8 cellular contexts compared by ENCODE assay signal in genomic region chr20:59005523-59006166, GRCh38. TPM values are rescaled to one million over a fixed set of nuclear protein-coding genes. Genes with fewer than 3 reads are reported as not detected.
DNase-seq lines count a peak whose midpoint lies in the region; ATAC-seq and TF ChIP-seq lines count a peak whose summit lies in the region.
"Had no signal": no experiment of that assay in that cellular context is flagged by ENCODE, and none has a peak within 500 bp of the region (broad histone marks: within the 10 kb centered on the region; RNA-seq: fewer than 3 reads in every experiment).

No MANE protein-coding gene starts in this region.

- POLR2A ChIA-PET in activated CD8-positive, alpha-beta T cell treated with anti-CD3 and anti-CD28 coated beads for 36 hours (lab: Charles Lee): interaction anchor here (2.1 kb wide), 1 partner anchor 10 kb away, joined by 5 read pairs; no protein-coding TSS in a partner anchor

- H3K4me3 ChIP-seq in HFF-Myc (replicated peaks; ENCODE audit: low read depth, low read length): peak overlapping the region; percentile 58

- peak overlapping the region; percentile 75 for H3K4me3 Mint-ChIP-seq in activated CD8-positive, alpha-beta T cell treated with anti-CD3 and anti-CD28 coated beads for 36 hours
- H3K4me3 Mint-ChIP-seq in immature natural killer cell: peak overlapping the region; percentile 72 to 77 (median 75)
- peak overlapping the region; percentile 94 for H3K4me3 Mint-ChIP-seq in stimulated activated naive B cell treated with anti-CD40 and anti-IgM and Interleukin-4, amounts not matched to agents 10 μg/mL and 1 μg/mL and 100 μg/mL, for 72 hours

- no peaks in the 10 kb centered on the region for H3K27me3 Mint-ChIP-seq in activated CD8-positive, alpha-beta T cell treated with anti-CD3 and anti-CD28 coated beads for 36 hours
- peaks cover 0 to 2% (median 0%) of the 10 kb centered on the region in 3 donors for H3K27me3 Mint-ChIP-seq in immature natural killer cell (ENCODE audit: low read depth in 3 of 3)
- no peaks in the 10 kb centered on the region for H3K27me3 Mint-ChIP-seq in stimulated activated naive B cell treated with anti-CD40 and anti-IgM and Interleukin-4, amounts not matched to agents 10 μg/mL and 1 μg/mL and 100 μg/mL, for 72 hours

- ATAC-seq in activated CD8-positive, alpha-beta T cell treated with anti-CD3 and anti-CD28 coated beads for 36 hours: no peak
- ATAC-seq in stimulated activated naive B cell treated with anti-CD40 and anti-IgM and Interleukin-4, amounts not matched to agents 10 μg/mL and 1 μg/mL and 100 μg/mL, for 72 hours (replicated peaks): no peak
- ATAC-seq in HG03175 (IDR thresholded peaks at IDR 0.05; ENCODE audit: unreplicated experiment): no peak

- CTCF ChIA-PET in activated CD8-positive, alpha-beta T cell treated with anti-CD3 and anti-CD28 coated beads for 36 hours (lab: Charles Lee): no interaction called here

- peaks cover 28% of the 10 kb centered on the region for H3K4me1 Mint-ChIP-seq in activated CD8-positive, alpha-beta T cell treated with anti-CD3 and anti-CD28 coated beads for 36 hours (ENCODE audit: low read depth)
- peaks cover 33 to 36% of the 10 kb centered on the region in 2 donors for H3K4me1 Mint-ChIP-seq in immature natural killer cell
- H3K4me1 Mint-ChIP-seq in stimulated activated naive B cell treated with anti-CD40 and anti-IgM and Interleukin-4, amounts not matched to agents 10 μg/mL and 1 μg/mL and 100 μg/mL, for 72 hours: peaks cover 62 to 84% of the 10 kb centered on the region in 2 donors

- H3K36me3 Mint-ChIP-seq in activated CD8-positive, alpha-beta T cell treated with anti-CD3 and anti-CD28 coated beads for 36 hours (ENCODE audit: low read depth): peaks cover 4% of the 10 kb centered on the region
- H3K36me3 Mint-ChIP-seq in immature natural killer cell: no peaks in the 10 kb centered on the region
- peaks cover 56 to 61% of the 10 kb centered on the region in 2 donors for H3K36me3 Mint-ChIP-seq in stimulated activated naive B cell treated with anti-CD40 and anti-IgM and Interleukin-4, amounts not matched to agents 10 μg/mL and 1 μg/mL and 100 μg/mL, for 72 hours

- H3K27ac Mint-ChIP-seq in activated CD8-positive, alpha-beta T cell treated with anti-CD3 and anti-CD28 coated beads for 36 hours: peak overlapping the region; percentile 71
- H3K27ac Mint-ChIP-seq in immature natural killer cell: peak overlapping the region; percentile 36 to 84 (median 68)
- H3K27ac Mint-ChIP-seq in stimulated activated naive B cell treated with anti-CD40 and anti-IgM and Interleukin-4, amounts not matched to agents 10 μg/mL and 1 μg/mL and 100 μg/mL, for 72 hours: peak overlapping the region; percentile 100

- intact Hi-C loops in activated CD8-positive, alpha-beta T cell treated with anti-CD3 and anti-CD28 coated beads for 36 hours (cut with micrococcal nuclease): no loop called here

- no peak for TF ChIP-seq CTCF in HFF-Myc (IDR thresholded peaks at IDR 0.05; ENCODE audit: low read depth, low read length, missing control alignments)
- TF ChIP-seq CTCF in activated CD8-positive, alpha-beta T cell treated with anti-CD3 and anti-CD28 coated beads for 36 hours (IDR thresholded peaks at IDR 0.05): no peak

- DNase-seq in HFF-Myc (ENCODE audit: extremely low read depth, low read depth): no peak
- DNase-seq in activated CD8-positive, alpha-beta T cell treated with anti-CD3 and anti-CD28 coated beads for 36 hours: no peak
- no peak for DNase-seq in immature natural killer cell
- DNase-seq in stimulated activated naive B cell treated with anti-CD40 and anti-IgM and Interleukin-4, amounts not matched to agents 10 μg/mL and 1 μg/mL and 100 μg/mL, for 72 hours: no peak
- no peak for DNase-seq in DMS114 treated with DMSO at 0.1 percent for 48 hours (lab: John Stamatoyannopoulos, UW; ENCODE audit: unreplicated experiment)
- no peak for DNase-seq in DMS153 (lab: John Stamatoyannopoulos, UW)
- DNase-seq: effector CD4-positive, alpha-beta T cell had no signal

- no peaks in the 10 kb centered on the region for H3K9me3 Mint-ChIP-seq in activated CD8-positive, alpha-beta T cell treated with anti-CD3 and anti-CD28 coated beads for 36 hours
- H3K9me3 Mint-ChIP-seq in immature natural killer cell: no peaks in the 10 kb centered on the region
- no peaks in the 10 kb centered on the region for H3K9me3 Mint-ChIP-seq in stimulated activated naive B cell treated with anti-CD40 and anti-IgM and Interleukin-4, amounts not matched to agents 10 μg/mL and 1 μg/mL and 100 μg/mL, for 72 hours

RNA-seq across cellular contexts. Expression of gene CTSZ, which starts 1.4 kb away (rescaled TPM):
- 10 to 100 TPM; 17.9 to 18.4 TPM for total RNA-seq in activated CD8-positive, alpha-beta T cell treated with anti-CD3 and anti-CD28 coated beads for 36 hours
- polyA plus RNA-seq in immature natural killer cell: 10 to 100 TPM in 1 of 3 donors, 1 to 10 TPM in 2; 2.6 to 10.5 (median 5.8) TPM

RNA-seq across cellular contexts. Expression of gene TUBB1, which starts 13.6 kb away (rescaled TPM):
- total RNA-seq in activated CD8-positive, alpha-beta T cell treated with anti-CD3 and anti-CD28 coated beads for 36 hours: not detected
- 10 to 100 TPM in 1 of 3 donors, 1 to 10 TPM in 2; 2.6 to 22.5 (median 4.3) TPM for polyA plus RNA-seq in immature natural killer cell

RNA-seq across cellular contexts. Expression of gene NELFCD, which starts 24.6 kb away (rescaled TPM):
- 100 to 1,000 TPM; 106 to 120 TPM for total RNA-seq in activated CD8-positive, alpha-beta T cell treated with anti-CD3 and anti-CD28 coated beads for 36 hours
- 100 to 1,000 TPM in 1 of 3 donors, 10 to 100 TPM in 2; 67.1 to 104 (median 71.7) TPM for polyA plus RNA-seq in immature natural killer cell

RNA-seq across cellular contexts. Expression of gene ATP5F1E, which starts 26.5 kb away (rescaled TPM):
- 10 to 100 TPM; 67.4 to 68.8 TPM for total RNA-seq in activated CD8-positive, alpha-beta T cell treated with anti-CD3 and anti-CD28 coated beads for 36 hours
- polyA plus RNA-seq in immature natural killer cell: 100 to 1,000 TPM in 1 of 3 donors, 10 to 100 TPM in 2; 43.3 to 138 (median 91.7) TPM

RNA-seq across cellular contexts. Expression of gene PRELID3B, which starts 36.9 kb away (rescaled TPM):
- total RNA-seq in activated CD8-positive, alpha-beta T cell treated with anti-CD3 and anti-CD28 coated beads for 36 hours: 100 to 1,000 TPM; 140 to 145 TPM
- polyA plus RNA-seq in immature natural killer cell: 10 to 100 TPM; 31.5 to 43.3 (median 37.8) TPM
